Comparison of ENCODE assay signal across 27 cellular contexts in the genomic region with DNA sequence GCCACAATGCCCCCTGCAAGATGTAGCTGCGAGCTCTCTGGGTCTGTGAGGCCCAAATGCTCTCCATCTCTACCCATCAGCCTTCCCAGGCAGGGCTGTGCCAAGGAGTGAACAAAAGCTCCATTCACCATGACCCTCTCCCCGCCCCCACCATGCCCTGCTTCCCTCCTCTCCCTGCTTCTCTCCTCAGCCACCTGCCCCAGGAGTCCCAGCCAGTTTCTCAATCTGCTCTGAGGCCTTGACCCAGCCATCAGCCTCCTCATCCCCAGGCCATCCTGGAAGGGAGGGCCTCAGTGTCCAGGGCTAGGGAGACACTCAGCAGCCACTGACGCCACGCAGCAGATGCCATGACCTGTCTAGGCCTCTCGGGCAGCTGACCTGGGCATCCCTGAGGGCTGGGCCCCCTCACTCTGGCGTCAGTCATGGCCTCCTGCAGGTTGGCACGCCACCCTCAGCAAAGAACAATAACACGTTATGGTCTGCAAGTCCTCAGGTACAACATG. TPM values are rescaled to one million over a fixed set of nuclear protein-coding genes. Genes with fewer than 3 reads are reported as not detected.
DNase-seq lines count a peak whose midpoint lies in the region; ATAC-seq and TF ChIP-seq lines count a peak whose summit lies in the region.
"Had no signal": no experiment of that assay in that cellular context is flagged by ENCODE, and none has a peak within 500 bp of the region (broad histone marks: within the 10 kb centered on the region; RNA-seq: fewer than 3 reads in every experiment).

No MANE protein-coding gene starts in this region.

- CTCF ChIA-PET in activated B cell treated with CpG ODN at 0.5 μM for 24 hours (lab: Charles Lee) (no interaction called here), PC-3 (lab: Charles Lee) (no interaction called here)

- POLR2A ChIA-PET in activated B cell treated with CpG ODN at 0.5 μM for 24 hours (lab: Charles Lee) (no interaction called here), PC-3 (lab: Charles Lee; ENCODE audit: unreplicated experiment) (no interaction called here)

- BruUV-seq in PC-3 (replicated peaks; lab: Mats Ljungman, UMichigan): no TSS peak

- no peaks in the 10 kb centered on the region for H3K9me3 Mint-ChIP-seq in activated B cell treated with CpG ODN at 0.5 μM for 24 hours
- H3K9me3 Mint-ChIP-seq: activated naive CD4-positive, alpha-beta T cell treated with anti-CD3 and anti-CD28 coated beads, Interleukin-2, amount 10 ng/mL, durations not matched to agents 7 days and 5 days; activated T-cell treated with anti-CD3 and anti-CD28 coated beads, Interleukin-2, amount 50 U/mL, for 72 hours; CD4-positive, CD25-positive, alpha-beta regulatory T cell; dendritic cell treated with granulocyte-macrophage colony-stimulating factor and Interleukin-4, amounts not matched to agents 40 ng/mL and 50 ng/mL, for 4 days; nephron progenitor cell; stimulated activated memory B cell treated with anti-CD40 and anti-IgM and Interleukin-4, amounts not matched to agents 10 μg/mL and 1 μg/mL and 100 μg/mL, for 72 hours had no signal

- ATAC-seq in activated B cell treated with CpG ODN at 0.5 μM for 24 hours (ENCODE audit: low read depth) (no peak), PC-3 (no peak)
- ATAC-seq: activated T-cell treated with anti-CD3 and anti-CD28 coated beads, Interleukin-2, amount 50 U/mL, for 72 hours; mucosa of descending colon; stimulated activated memory B cell treated with anti-CD40 and anti-IgM and Interleukin-4, amounts not matched to agents 10 μg/mL and 1 μg/mL and 100 μg/mL, for 72 hours had no signal

- TF ChIP-seq CTCF in activated B cell treated with CpG ODN at 0.5 μM for 24 hours (IDR thresholded peaks at IDR 0.05) (no peak), GM13976 (IDR thresholded peaks at IDR 0.05; ENCODE audit: borderline replicate concordance, control extremely low read depth, extremely low read depth, insufficient read depth, missing control alignments) (no peak), PC-3 (conservative IDR thresholded peaks at IDR 0.05; ENCODE audit: low read depth, low read length) (no peak)

- no peak overlapping the region for H3K4me3 ChIP-seq in PC-3 (ENCODE audit: low read length)
- H3K4me3 ChIP-seq: mucosa of descending colon had no signal

- no peaks in the 10 kb centered on the region for H3K36me3 Mint-ChIP-seq in activated B cell treated with CpG ODN at 0.5 μM for 24 hours (ENCODE audit: low read depth)
- H3K36me3 Mint-ChIP-seq: activated naive CD4-positive, alpha-beta T cell treated with anti-CD3 and anti-CD28 coated beads, Interleukin-2, amount 10 ng/mL, durations not matched to agents 7 days and 5 days; CD4-positive, CD25-positive, alpha-beta regulatory T cell; stimulated activated memory B cell treated with anti-CD40 and anti-IgM and Interleukin-4, amounts not matched to agents 10 μg/mL and 1 μg/mL and 100 μg/mL, for 72 hours had no signal

- no peaks in the 10 kb centered on the region for H4K20me1 ChIP-seq in PC-3 (ENCODE audit: low read length)

- no peaks in the 10 kb centered on the region for H3K4me1 Mint-ChIP-seq in activated B cell treated with CpG ODN at 0.5 μM for 24 hours
- H3K4me1 Mint-ChIP-seq: CD4-positive, CD25-positive, alpha-beta regulatory T cell had no signal

- H3K79me2 ChIP-seq in PC-3 (ENCODE audit: low read length): no peaks in the 10 kb centered on the region

- DNase-seq in C1 segment of cervical spinal cord (lab: John Stamatoyannopoulos, UW) (peak in 10 of 14 donors; percentile 22 to 51 (median 37)), activated B cell treated with CpG ODN at 0.5 μM for 24 hours (peak; percentile 3), globus pallidus (ENCODE audit: low spot score) (peak; percentile 88), occipital lobe (lab: John Stamatoyannopoulos, UW) (peak; percentile 44), SHP77 treated with DMSO at 0.1 percent for 48 hours (lab: John Stamatoyannopoulos, UW) (no peak), GM13976 (ENCODE audit: low spot score) (no peak), PC-3 (no peak), NCI-H187 (lab: John Stamatoyannopoulos, UW) (no peak)
- DNase-seq: activated CD4-positive, alpha-beta T cell treated with anti-CD3 and anti-CD28 coated beads for 4 hours; activated naive CD4-positive, alpha-beta T cell treated with anti-CD3 and anti-CD28 coated beads, Interleukin-2, amount 10 ng/mL, durations not matched to agents 7 days and 5 days; activated T-cell treated with anti-CD3 and anti-CD28 coated beads, Interleukin-2, amount 50 U/mL, for 72 hours; CD4-positive, CD25-positive, alpha-beta regulatory T cell; mucosa of descending colon; NCI-H1417 treated with DMSO at 0.1 percent for 48 hours; NCI-H446; nephron progenitor cell; stimulated activated CD4-positive, alpha-beta T cell treated with anti-CD3 and anti-CD28 coated beads, Interleukin-4, amount 100 ng/mL, for 4 hours had no signal

- H3K9me3 ChIP-seq in PC-3 (ENCODE audit: low read length): no peaks in the 10 kb centered on the region
- H3K9me3 ChIP-seq: mucosa of descending colon had no signal

- H2AFZ ChIP-seq in PC-3 (ENCODE audit: low read length): no peak overlapping the region

- no peak overlapping the region for H3K4me3 Mint-ChIP-seq in activated B cell treated with CpG ODN at 0.5 μM for 24 hours
- H3K4me3 Mint-ChIP-seq: activated naive CD4-positive, alpha-beta T cell treated with anti-CD3 and anti-CD28 coated beads, Interleukin-2, amount 10 ng/mL, durations not matched to agents 7 days and 5 days; activated T-cell treated with anti-CD3 and anti-CD28 coated beads, Interleukin-2, amount 50 U/mL, for 72 hours; CD4-positive, CD25-positive, alpha-beta regulatory T cell; dendritic cell treated with granulocyte-macrophage colony-stimulating factor and Interleukin-4, amounts not matched to agents 40 ng/mL and 50 ng/mL, for 4 days; nephron progenitor cell; stimulated activated memory B cell treated with anti-CD40 and anti-IgM and Interleukin-4, amounts not matched to agents 10 μg/mL and 1 μg/mL and 100 μg/mL, for 72 hours had no signal

- H3K27me3 Mint-ChIP-seq in activated B cell treated with CpG ODN at 0.5 μM for 24 hours: peaks cover 6% of the 10 kb centered on the region
- H3K27me3 Mint-ChIP-seq: CD4-positive, CD25-positive, alpha-beta regulatory T cell had no signal

- no peaks in the 10 kb centered on the region for H3K36me3 ChIP-seq in PC-3 (ENCODE audit: low read depth, low read length)

- no peak overlapping the region for H3K4me2 ChIP-seq in PC-3 (ENCODE audit: low read length)
- H3K4me2 ChIP-seq: KMS-11 had no signal

- intact Hi-C loops in activated B cell treated with CpG ODN at 0.5 μM for 24 hours (cut with micrococcal nuclease): no loop called here
- intact Hi-C loops in PC-3 (cut with micrococcal nuclease): no loop called here

- in situ Hi-C loops in GM13976 (cut with MboI; ENCODE audit: low sequenced_read_pairs, unreplicated experiment): no loop called here

- no peaks in the 10 kb centered on the region for H3K9me2 ChIP-seq in PC-3 (replicated peaks; ENCODE audit: low read length)

- no peaks in the 10 kb centered on the region for H3K4me1 ChIP-seq in PC-3 (ENCODE audit: insufficient read depth, low read length)

- H3K27me3 ChIP-seq in PC-3 (ENCODE audit: low read length): no peaks in the 10 kb centered on the region

- H3F3A ChIP-seq in PC-3 (ENCODE audit: low read length, unreplicated experiment): no peaks in the 10 kb centered on the region

- no peak overlapping the region for H3K9ac ChIP-seq in PC-3 (ENCODE audit: low read length)
- H3K9ac ChIP-seq: KMS-11 had no signal

- H3K27ac ChIP-seq in PC-3 (ENCODE audit: low read length): no peak overlapping the region
- H3K27ac ChIP-seq: KMS-11 had no signal

- H3K27ac Mint-ChIP-seq in activated B cell treated with CpG ODN at 0.5 μM for 24 hours: no peak overlapping the region
- H3K27ac Mint-ChIP-seq: activated T-cell treated with anti-CD3 and anti-CD28 coated beads, Interleukin-2, amount 50 U/mL, for 72 hours; CD4-positive, CD25-positive, alpha-beta regulatory T cell; dendritic cell treated with granulocyte-macrophage colony-stimulating factor and Interleukin-4, amounts not matched to agents 40 ng/mL and 50 ng/mL, for 4 days; nephron progenitor cell; stimulated activated memory B cell treated with anti-CD40 and anti-IgM and Interleukin-4, amounts not matched to agents 10 μg/mL and 1 μg/mL and 100 μg/mL, for 72 hours had no signal

RNA-seq across cellular contexts. Expression of a gene that starts 8.5 kb away (rescaled TPM):
- total RNA-seq in activated B cell treated with CpG ODN at 0.5 μM for 24 hours (not detected in 2 replicates), occipital lobe (0.62 TPM), PC-3 (2014; rRNA removed) (not detected in 2 replicates)
- total RNA-seq: activated CD8-positive, alpha-beta memory T cell treated with anti-CD3 and anti-CD28 coated beads for 36 hours; activated T-cell treated with anti-CD3 and anti-CD28 coated beads, Interleukin-2, amount 50 U/mL, for 72 hours; CD4-positive, CD25-positive, alpha-beta regulatory T cell; Daoy; fibroblast of lung; posterior vena cava; T-helper 2 cell treated with Interferon-gamma antibody and Interleukin-4, amounts not matched to agents 100 ng/mL and 5 ng/mL, for 36 hours had no signal

RNA-seq across cellular contexts. Expression of a gene that starts 24.3 kb away (rescaled TPM):
- total RNA-seq in activated B cell treated with CpG ODN at 0.5 μM for 24 hours: not detected in 2 replicates
- not detected for total RNA-seq in occipital lobe
- total RNA-seq in PC-3 (2014; rRNA removed): not detected in 2 replicates
- total RNA-seq: activated CD8-positive, alpha-beta memory T cell treated with anti-CD3 and anti-CD28 coated beads for 36 hours; activated T-cell treated with anti-CD3 and anti-CD28 coated beads, Interleukin-2, amount 50 U/mL, for 72 hours; CD4-positive, CD25-positive, alpha-beta regulatory T cell; Daoy; fibroblast of lung; mucosa of descending colon; posterior vena cava; T-helper 2 cell treated with Interferon-gamma antibody and Interleukin-4, amounts not matched to agents 100 ng/mL and 5 ng/mL, for 36 hours; urinary bladder had no signal

RNA-seq across cellular contexts. Expression of a gene that starts 35.6 kb away (rescaled TPM):
- total RNA-seq in activated B cell treated with CpG ODN at 0.5 μM for 24 hours: not detected in 2 replicates
- 0.62 TPM for total RNA-seq in occipital lobe
- total RNA-seq in PC-3 (2014; rRNA removed): 46.3 and 61.2 TPM in 2 replicates
- total RNA-seq: activated CD8-positive, alpha-beta memory T cell treated with anti-CD3 and anti-CD28 coated beads for 36 hours; activated T-cell treated with anti-CD3 and anti-CD28 coated beads, Interleukin-2, amount 50 U/mL, for 72 hours; CD4-positive, CD25-positive, alpha-beta regulatory T cell; Daoy; fibroblast of lung; posterior vena cava; T-helper 2 cell treated with Interferon-gamma antibody and Interleukin-4, amounts not matched to agents 100 ng/mL and 5 ng/mL, for 36 hours; temporal lobe; urinary bladder had no signal

RNA-seq across cellular contexts. Expression of a gene that starts 45.0 kb away (rescaled TPM):
- total RNA-seq in activated B cell treated with CpG ODN at 0.5 μM for 24 hours (not detected in 2 replicates), occipital lobe (not detected), PC-3 (2014; rRNA removed) (not detected in 2 replicates)
- total RNA-seq: activated CD8-positive, alpha-beta memory T cell treated with anti-CD3 and anti-CD28 coated beads for 36 hours; CD4-positive, CD25-positive, alpha-beta regulatory T cell; Daoy; fibroblast of lung; mucosa of descending colon; posterior vena cava; T-helper 2 cell treated with Interferon-gamma antibody and Interleukin-4, amounts not matched to agents 100 ng/mL and 5 ng/mL, for 36 hours; temporal lobe; urinary bladder had no signal

RNA-seq across cellular contexts. Expression of a gene that starts 55.1 kb away (rescaled TPM):
- total RNA-seq in activated B cell treated with CpG ODN at 0.5 μM for 24 hours (not detected in 2 replicates), occipital lobe (not detected), PC-3 (2014; rRNA removed) (not detected in 2 replicates)
- total RNA-seq: activated CD8-positive, alpha-beta memory T cell treated with anti-CD3 and anti-CD28 coated beads for 36 hours; activated T-cell treated with anti-CD3 and anti-CD28 coated beads, Interleukin-2, amount 50 U/mL, for 72 hours; CD4-positive, CD25-positive, alpha-beta regulatory T cell; Daoy; fibroblast of lung; posterior vena cava; T-helper 2 cell treated with Interferon-gamma antibody and Interleukin-4, amounts not matched to agents 100 ng/mL and 5 ng/mL, for 36 hours; temporal lobe; urinary bladder had no signal

Comparison
In these comparisons a context has a peak if more than half of its experiments do, and no peak if none do; other contexts are left out.
1. DNase-seq: peak in C1 segment of cervical spinal cord (10 of 14), activated B cell treated with CpG ODN at 0.5 μM for 24 hours (single experiment), globus pallidus (single experiment) and occipital lobe (single experiment); none in SHP77 treated with DMSO at 0.1 percent for 48 hours (single experiment), GM13976 (single experiment), PC-3 (single experiment) and NCI-H187 (0 of 2).
2. RNA of a gene that starts 35.6 kb away (total RNA-seq): 46.3 to 61.2 TPM in PC-3; 0.62 TPM in occipital lobe (single experiment) and not detected in activated B cell treated with CpG ODN at 0.5 μM for 24 hours; every median in the first group is over 10 times any median in the second.